In genomic region chr17:61000911-61001310, GRCh38 we compare ENCODE assay signal across 11 cellular contexts.
DNase-seq lines count a peak whose midpoint lies in the region; ATAC-seq, FAIRE-seq and TF ChIP-seq lines count a peak whose summit lies in the region.
"Had no signal": no experiment of that assay in that cellular context is flagged by ENCODE, and none has a peak within 500 bp of the region (broad histone marks: within the 10 kb centered on the region; RNA-seq: fewer than 3 reads in every experiment).

No MANE protein-coding gene starts in this region.

- H3K9ac ChIP-seq in OCI-LY3 (ENCODE audit: low read length) (no peak overlapping the region), endodermal cell (ENCODE audit: extremely low read depth, low read length, poor library complexity, severe bottlenecking) (no peak overlapping the region)

- no peak overlapping the region for H3K27ac ChIP-seq in OCI-LY3 (ENCODE audit: low read length)
- no peak overlapping the region for H3K27ac ChIP-seq in endodermal cell (ENCODE audit: low read depth, low read length)
- H3K27ac ChIP-seq in tibial nerve: no peak overlapping the region
- H3K27ac ChIP-seq: 22Rv1, coronary artery had no signal

- no peak overlapping the region for H3K27ac Mint-ChIP-seq in endodermal cell

- H3K36me3 Mint-ChIP-seq in endodermal cell (ENCODE audit: low read depth): no peaks in the 10 kb centered on the region

- TF ChIP-seq EP300 in tibial nerve (IDR thresholded peaks at IDR 0.05): no peak

- peak; percentile 24; the same call in 1 of the 2 replicates for TF ChIP-seq CTCF in OCI-LY3 (IDR thresholded peaks at IDR 0.05; ENCODE audit: low read depth, low read length)
- peak; percentile 71 for TF ChIP-seq CTCF in endodermal cell (conservative IDR thresholded peaks at IDR 0.05)
- TF ChIP-seq CTCF in tibial nerve (IDR thresholded peaks at IDR 0.05): peak in 2 of 5 experiments; percentile 13 to 35

- H3K4me1 Mint-ChIP-seq in endodermal cell: peaks cover 6% of the 10 kb centered on the region

- H3K4me2 ChIP-seq in OCI-LY3 (ENCODE audit: low read length): no peak overlapping the region

- peaks cover 18% of the 10 kb centered on the region for H3K27me3 Mint-ChIP-seq in endodermal cell (ENCODE audit: insufficient read depth)

- TF ChIP-seq POLR2A in tibial nerve (IDR thresholded peaks at IDR 0.05): no peak
- no peak for TF ChIP-seq POLR2A in GM12891 (IDR thresholded peaks at IDR 0.05; ENCODE audit: low read depth, low read length)

- H3K4me1 ChIP-seq in OCI-LY3 (ENCODE audit: low read length): no peaks in the 10 kb centered on the region
- no peaks in the 10 kb centered on the region for H3K4me1 ChIP-seq in endodermal cell (ENCODE audit: control insufficient read depth, insufficient read depth, low read length)
- H3K4me1 ChIP-seq in tibial nerve: peaks cover 0 to 14% (median 0%) of the 10 kb centered on the region in 4 donors

- no peaks in the 10 kb centered on the region for H3K9me3 Mint-ChIP-seq in endodermal cell

- H3K9me3 ChIP-seq in OCI-LY3 (ENCODE audit: insufficient read depth, low read length) (no peaks in the 10 kb centered on the region), endodermal cell (ENCODE audit: control insufficient read depth, low read length) (no peaks in the 10 kb centered on the region), tibial nerve (no peaks in the 10 kb centered on the region)

- ATAC-seq in HG02884 (IDR thresholded peaks at IDR 0.05; ENCODE audit: unreplicated experiment): no peak
- ATAC-seq: left colon had no signal

- FAIRE-seq in GM12891 (lab: Jason Lieb, UNC): no peak

- WGBS in endodermal cell (ENCODE audit: insufficient coverage in 1 of 2, insufficient read length in 1 of 2), 2 experiments: 52% methylated on average over 2 of the region's 2 CpGs; no CpG with 5 or more reads in 1 of the 2 experiments
- WGBS in tibial nerve, 2 donors: 21 to 27% methylated on average over 2 of the region's 2 CpGs

- no peaks in the 10 kb centered on the region for H3K27me3 ChIP-seq in OCI-LY3 (ENCODE audit: low read depth, low read length)
- H3K27me3 ChIP-seq in endodermal cell (ENCODE audit: control insufficient read depth, insufficient read depth, low read length, poor library complexity, severe bottlenecking): peaks cover 18% of the 10 kb centered on the region
- H3K27me3 ChIP-seq in tibial nerve: no peaks in the 10 kb centered on the region

- H3K4me3 ChIP-seq in OCI-LY3 (ENCODE audit: low read length) (no peak overlapping the region), endodermal cell (ENCODE audit: low read length) (no peak overlapping the region), tibial nerve (no peak overlapping the region)
- H3K4me3 ChIP-seq: coronary artery had no signal

- no peak overlapping the region for H2AFZ ChIP-seq in OCI-LY3 (ENCODE audit: low read depth, low read length)

- H3K36me3 ChIP-seq in OCI-LY3 (replicated peaks; ENCODE audit: low read depth, low read length): no peaks in the 10 kb centered on the region
- H3K36me3 ChIP-seq in endodermal cell (ENCODE audit: control insufficient read depth, insufficient read depth, low read length): no peaks in the 10 kb centered on the region
- no peaks in the 10 kb centered on the region for H3K36me3 ChIP-seq in tibial nerve

- DNase-seq in DMS 273 (lab: John Stamatoyannopoulos, UW; ENCODE audit: unreplicated experiment): peak; percentile 24
- no peak for DNase-seq in DMS 273 treated with DMSO at 0.1 percent for 48 hours (lab: John Stamatoyannopoulos, UW)
- no peak for DNase-seq in endodermal cell
- peak; percentile 41 for DNase-seq in renal cortical epithelial cell (ENCODE audit: low read depth)
- no peak for DNase-seq in tibial nerve (ENCODE audit: low spot score in 2 of 2)
- no peak for DNase-seq in GM12891 (ENCODE audit: insufficient read length, low spot score)
- DNase-seq: left colon had no signal

- no peak overlapping the region for H3K4me3 Mint-ChIP-seq in endodermal cell

- H4K20me1 ChIP-seq in OCI-LY3 (ENCODE audit: insufficient read depth, low read length): no peaks in the 10 kb centered on the region

- no peaks in the 10 kb centered on the region for H3K79me2 ChIP-seq in OCI-LY3 (ENCODE audit: low read length)

TF ChIP-seq in GM12891, 5 proteins besides CTCF, POLR2A, EP300 and RAD21:
- TF ChIP-seq TAF1 (IDR thresholded peaks at IDR 0.05; ENCODE audit: low read depth, low read length): no peak
- TF ChIP-seq SPI1 (IDR thresholded peaks at IDR 0.05; ENCODE audit: low read depth, low read length): no peak
- no peak for TF ChIP-seq PAX5 (IDR thresholded peaks at IDR 0.05; ENCODE audit: insufficient read depth, low read length, severe bottlenecking)
- TF ChIP-seq POU2F2 (IDR thresholded peaks at IDR 0.05; ENCODE audit: low read depth, low read length): no peak
- TF ChIP-seq POLR2AphosphoS5 (IDR thresholded peaks at IDR 0.05; ENCODE audit: low read depth, low read length): no peak

Comparison
In these comparisons a context has a peak if more than half of its experiments do, and no peak if none do; other contexts are left out.
1. DNase-seq: peak in DMS 273 (single experiment) and renal cortical epithelial cell (single experiment); none in DMS 273 treated with DMSO at 0.1 percent for 48 hours (single experiment), endodermal cell (single experiment), tibial nerve (0 of 2) and GM12891 (single experiment).